ENCODE assay signal across 8 cellular contexts in the genomic region with DNA sequence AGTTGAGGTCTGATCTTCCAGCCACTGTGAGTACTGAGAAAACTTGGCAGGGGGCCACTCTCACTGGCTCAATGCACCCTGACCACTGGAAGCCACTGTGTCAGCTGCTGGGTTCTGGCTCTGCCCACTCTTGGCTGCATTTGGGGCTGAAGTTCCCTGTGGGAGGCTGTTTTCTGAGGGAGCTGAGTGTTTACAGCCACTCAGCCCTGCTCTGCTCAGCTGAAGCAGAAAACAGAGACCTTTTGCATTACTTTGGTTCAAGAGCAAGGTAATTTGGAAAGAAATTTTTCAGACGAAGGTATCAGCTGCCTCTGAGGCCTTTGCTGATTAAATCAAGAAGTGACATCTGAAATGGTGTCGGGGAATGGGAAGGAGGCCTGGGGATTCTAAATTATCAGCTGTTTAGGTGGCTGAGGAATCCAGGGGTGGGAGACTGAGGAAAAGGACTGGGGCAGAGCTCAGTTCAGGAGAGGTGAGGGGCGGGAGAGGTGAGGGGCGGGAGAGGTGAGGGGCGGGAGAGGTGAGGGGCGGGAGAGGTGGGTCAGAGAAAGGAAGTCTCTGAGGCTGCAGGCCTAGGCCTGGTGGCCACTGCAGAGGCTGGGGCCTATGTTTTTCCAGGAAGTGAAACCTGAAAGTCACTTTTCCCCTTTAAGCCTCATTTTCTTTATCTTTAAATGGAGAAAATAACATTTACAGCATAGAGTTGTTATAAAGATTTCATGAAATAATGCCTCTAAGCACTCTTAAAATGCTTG. TPM values are rescaled to one million over a fixed set of nuclear protein-coding genes. Genes with fewer than 3 reads are reported as not detected.
A peak's percentile ranks its signal among the peaks of the same experiment; 100 is the strongest.
DNase-seq lines count a peak whose midpoint lies in the region; ATAC-seq, FAIRE-seq and TF ChIP-seq lines count a peak whose summit lies in the region.
"Had no signal": no experiment of that assay in that cellular context is flagged by ENCODE, and none has a peak within 500 bp of the region (broad histone marks: within the 10 kb centered on the region; RNA-seq: fewer than 3 reads in every experiment).

A gene with protein sequence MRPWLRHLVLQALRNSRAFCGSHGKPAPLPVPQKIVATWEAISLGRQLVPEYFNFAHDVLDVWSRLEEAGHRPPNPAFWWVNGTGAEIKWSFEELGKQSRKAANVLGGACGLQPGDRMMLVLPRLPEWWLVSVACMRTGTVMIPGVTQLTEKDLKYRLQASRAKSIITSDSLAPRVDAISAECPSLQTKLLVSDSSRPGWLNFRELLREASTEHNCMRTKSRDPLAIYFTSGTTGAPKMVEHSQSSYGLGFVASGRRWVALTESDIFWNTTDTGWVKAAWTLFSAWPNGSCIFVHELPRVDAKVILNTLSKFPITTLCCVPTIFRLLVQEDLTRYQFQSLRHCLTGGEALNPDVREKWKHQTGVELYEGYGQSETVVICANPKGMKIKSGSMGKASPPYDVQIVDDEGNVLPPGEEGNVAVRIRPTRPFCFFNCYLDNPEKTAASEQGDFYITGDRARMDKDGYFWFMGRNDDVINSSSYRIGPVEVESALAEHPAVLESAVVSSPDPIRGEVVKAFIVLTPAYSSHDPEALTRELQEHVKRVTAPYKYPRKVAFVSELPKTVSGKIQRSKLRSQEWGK (plus strand): TSS at position 137 of the 755 bp plus-strand sequence. CDS start 1,951 bp downstream, outside the sequence.

- no peak for TF ChIP-seq CTCF in kidney (IDR thresholded peaks at IDR 0.05; ENCODE audit: borderline replicate concordance, extremely low read depth, insufficient read depth)
- TF ChIP-seq CTCF in suprapubic skin (IDR thresholded peaks at IDR 0.05) = no peak
- no peak for TF ChIP-seq CTCF in foreskin keratinocyte (conservative IDR thresholded peaks at IDR 0.05)

- no peaks in the 10 kb centered on the region for H3K9me3 ChIP-seq in kidney (ENCODE audit: control insufficient read depth in 1 of 2, low read length in 2 of 2)
- H3K9me3 ChIP-seq in suprapubic skin = no peaks in the 10 kb centered on the region

- 73% methylated on average over 6 of the region's 6 CpGs for WGBS in suprapubic skin

- H3K9ac ChIP-seq in kidney (ENCODE audit: low read length in 2 of 2) = peak within 1 kb of the TSS in 1 of 2 donors; percentile 34

- no peak within 1 kb of the TSS for H3K4me3 ChIP-seq in H7 (ENCODE audit: insufficient read depth, low read depth, low read length)
- H3K4me3 ChIP-seq in kidney (ENCODE audit: low read length in 2 of 2) = peak within 1 kb of the TSS; percentile 25 to 49
- H3K4me3 ChIP-seq in suprapubic skin = peak within 1 kb of the TSS; percentile 6

- DNase-seq in H7 = peak; percentile 36
- DNase-seq in NCI-H774 (lab: John Stamatoyannopoulos, UW) = peak; percentile 6
- peak; percentile 82 for DNase-seq in kidney
- DNase-seq in suprapubic skin (ENCODE audit: low spot score in 2 of 2) = peak in 1 of 2 donors; percentile 78
- DNase-seq in foreskin melanocyte = no peak
- DNase-seq in foreskin keratinocyte = no peak

- H3K4me1 ChIP-seq in kidney (ENCODE audit: control insufficient read depth in 1 of 2, insufficient read depth in 1 of 2, low read depth in 1 of 2, low read length in 2 of 2) (peaks cover 0 to 6% of the 10 kb centered on the region in 2 donors), suprapubic skin (no peaks in the 10 kb centered on the region), foreskin keratinocyte (no peaks in the 10 kb centered on the region)

- H3K27me3 ChIP-seq in H7 (ENCODE audit: control insufficient read depth, insufficient read depth, low read length) (no peaks in the 10 kb centered on the region), suprapubic skin (no peaks in the 10 kb centered on the region), foreskin keratinocyte (no peaks in the 10 kb centered on the region)

- intact Hi-C loops in kidney (cut with DNase I) = no loop called here

- ATAC-seq in HG03039 (IDR thresholded peaks at IDR 0.05; ENCODE audit: unreplicated experiment) (no peak), foreskin keratinocyte (no peak)

- no peak for TF ChIP-seq EP300 in suprapubic skin (IDR thresholded peaks at IDR 0.05)

- H3K36me3 ChIP-seq in H7 (replicated peaks; ENCODE audit: control insufficient read depth, insufficient read depth, low read length) (no peaks in the 10 kb centered on the region), kidney (ENCODE audit: control insufficient read depth in 1 of 2, insufficient read depth in 2 of 2, low read length in 2 of 2) (no peaks in the 10 kb centered on the region), suprapubic skin (no peaks in the 10 kb centered on the region)

- peak within 1 kb of the TSS; percentile 55 to 74 for H3K27ac ChIP-seq in kidney (ENCODE audit: low read depth in 2 of 2, low read length in 2 of 2)
- peak within 1 kb of the TSS; percentile 43 for H3K27ac ChIP-seq in suprapubic skin
- H3K27ac ChIP-seq in foreskin keratinocyte = no peak within 1 kb of the TSS
- H3K27ac ChIP-seq: VCaP had no signal

- no peak for TF ChIP-seq POLR2A in suprapubic skin (IDR thresholded peaks at IDR 0.05)

- no peak for FAIRE-seq in kidney (lab: Jason Lieb, UNC)

RNA-seq across cellular contexts. Expression of the gene that starts here (rescaled TPM):
- not detected in 2 replicates for total RNA-seq in H7 (2014; rRNA removed; shearing (Covaris generic))
- total RNA-seq in kidney (8.6 TPM), suprapubic skin (10 to 100 TPM in 1 of 4 donors, 1 to 10 TPM in 3; 1.2 to 11.4 (median 4.6) TPM), foreskin keratinocyte (not detected in 2 replicates)
- polyA plus RNA-seq in kidney (ENCODE audit: insufficient read depth, low read depth, low replicate concordance) (22.8 TPM), foreskin keratinocyte (not detected in 2 replicates)

Comparison
In these comparisons a context has a peak if more than half of its experiments do, and no peak if none do; other contexts are left out.
1. RNA of the gene that starts here (polyA plus RNA-seq): 22.8 TPM in kidney (single experiment); not detected in foreskin keratinocyte; every median in the first group is over 10 times any median in the second.
2. Peak in DNase-seq in H7; RNA of the gene not detected or under 1 TPM.
3. DNase-seq: peak in NCI-H774 (single experiment) and kidney (single experiment); none in foreskin melanocyte (single experiment) and foreskin keratinocyte (0 of 2).